9 cellular contexts compared by ENCODE assay signal in genomic region chr15:85840802-85841152, GRCh38. TPM values are rescaled to one million over a fixed set of nuclear protein-coding genes. Genes with fewer than 3 reads are reported as not detected.
DNase-seq lines count a peak whose midpoint lies in the region; ATAC-seq, FAIRE-seq and TF ChIP-seq lines count a peak whose summit lies in the region.
"Had no signal": no experiment of that assay in that cellular context is flagged by ENCODE, and none has a peak within 500 bp of the region (broad histone marks: within the 10 kb centered on the region; RNA-seq: fewer than 3 reads in every experiment).

No MANE protein-coding gene starts in this region.

- H3K36me3 ChIP-seq in keratinocyte (ENCODE audit: control insufficient read depth in 2 of 2, extremely low read depth in 1 of 2, insufficient read depth in 2 of 2, low read length in 2 of 2) (no peaks in the 10 kb centered on the region), thoracic aorta (no peaks in the 10 kb centered on the region)

- FAIRE-seq in keratinocyte (lab: Jason Lieb, UNC), result no peak

- H3K4me3 ChIP-seq in keratinocyte (ENCODE audit: control insufficient read depth in 2 of 3, extremely low read depth in 1 of 3, insufficient read depth in 2 of 3, low read depth in 1 of 3, low read length in 3 of 3) (no peak overlapping the region), thoracic aorta (peak overlapping the region; percentile 71)

- H3K79me2 ChIP-seq in keratinocyte (ENCODE audit: control insufficient read depth, insufficient read depth, low read length), result no peaks in the 10 kb centered on the region

- H3K27me3 ChIP-seq in keratinocyte (ENCODE audit: control insufficient read depth, extremely low read depth, insufficient read depth, low read length) (no peaks in the 10 kb centered on the region), thoracic aorta (replicated peaks; ENCODE audit: insufficient read depth) (no peaks in the 10 kb centered on the region)

- no peak for DNase-seq in activated naive CD4-positive, alpha-beta T cell treated with anti-CD3 and anti-CD28 coated beads for 36 hours
- DNase-seq in activated naive CD4-positive, alpha-beta T cell treated with anti-CD3 and anti-CD28 coated beads, Interleukin-2, amount 50 U/mL, for 72 hours (ENCODE audit: low spot score in 2 of 2), result no peak
- DNase-seq in keratinocyte (ENCODE audit: low read depth, low spot score), result no peak
- DNase-seq in thoracic aorta (ENCODE audit: low spot score), result no peak
- no peak for DNase-seq in CD1c-positive myeloid dendritic cell (ENCODE audit: extremely low spot score)
- no peak for DNase-seq in NCI-H345 treated with DMSO at 0.1 percent for 48 hours (lab: John Stamatoyannopoulos, UW; ENCODE audit: unreplicated experiment)
- no peak for DNase-seq in dedifferentiated amniotic fluid mesenchymal stem cell (ENCODE audit: extremely low spot score)

- no peak overlapping the region for H3K27ac Mint-ChIP-seq in activated naive CD4-positive, alpha-beta T cell treated with anti-CD3 and anti-CD28 coated beads for 36 hours
- no peak overlapping the region for H3K27ac Mint-ChIP-seq in activated naive CD4-positive, alpha-beta T cell treated with anti-CD3 and anti-CD28 coated beads, Interleukin-2, amount 50 U/mL, for 72 hours
- H3K27ac Mint-ChIP-seq in activated T-helper 17 cell treated with anti-CD3 and anti-CD28 coated beads, Interleukin-2, amount 50 U/mL, for 72 hours, result no peak overlapping the region

- H3K27me3 Mint-ChIP-seq in activated naive CD4-positive, alpha-beta T cell treated with anti-CD3 and anti-CD28 coated beads for 36 hours (ENCODE audit: low read depth), result peaks cover 3% of the 10 kb centered on the region
- peaks cover 11% of the 10 kb centered on the region for H3K27me3 Mint-ChIP-seq in activated T-helper 17 cell treated with anti-CD3 and anti-CD28 coated beads, Interleukin-2, amount 50 U/mL, for 72 hours

- CTCF ChIA-PET in activated naive CD4-positive, alpha-beta T cell treated with anti-CD3 and anti-CD28 coated beads for 36 hours (lab: Charles Lee), result interaction anchor here (0.7 to 4.1 kb wide), 18 partner anchors 14 to 1351 kb away, joined by 3 to 56 read pairs (median 4); no protein-coding TSS in a partner anchor

- H3K4me1 Mint-ChIP-seq in activated naive CD4-positive, alpha-beta T cell treated with anti-CD3 and anti-CD28 coated beads for 36 hours (ENCODE audit: low read depth), result no peaks in the 10 kb centered on the region
- no peaks in the 10 kb centered on the region for H3K4me1 Mint-ChIP-seq in activated T-helper 17 cell treated with anti-CD3 and anti-CD28 coated beads, Interleukin-2, amount 50 U/mL, for 72 hours

- no peaks in the 10 kb centered on the region for H3K9me1 ChIP-seq in keratinocyte (ENCODE audit: control insufficient read depth, extremely low read depth, insufficient read depth, low read length)

- intact Hi-C loops in activated naive CD4-positive, alpha-beta T cell treated with anti-CD3 and anti-CD28 coated beads for 36 hours (cut with micrococcal nuclease), result loop anchor here (1.0 to 2.0 kb wide), 4 partner anchors 110 to 544 kb away; no protein-coding TSS in a partner anchor

- H3K9ac ChIP-seq in keratinocyte (ENCODE audit: control insufficient read depth, extremely low read depth, insufficient read depth, low read length), result no peak overlapping the region

- no peaks in the 10 kb centered on the region for H3K36me3 Mint-ChIP-seq in activated naive CD4-positive, alpha-beta T cell treated with anti-CD3 and anti-CD28 coated beads for 36 hours (ENCODE audit: low read depth)
- no peaks in the 10 kb centered on the region for H3K36me3 Mint-ChIP-seq in activated naive CD4-positive, alpha-beta T cell treated with anti-CD3 and anti-CD28 coated beads, Interleukin-2, amount 50 U/mL, for 72 hours
- no peaks in the 10 kb centered on the region for H3K36me3 Mint-ChIP-seq in activated T-helper 17 cell treated with anti-CD3 and anti-CD28 coated beads, Interleukin-2, amount 50 U/mL, for 72 hours (ENCODE audit: low read depth)

- H3K4me3 Mint-ChIP-seq in activated naive CD4-positive, alpha-beta T cell treated with anti-CD3 and anti-CD28 coated beads for 36 hours, result peak overlapping the region; percentile 65
- peak overlapping the region; percentile 46 for H3K4me3 Mint-ChIP-seq in activated T-helper 17 cell treated with anti-CD3 and anti-CD28 coated beads, Interleukin-2, amount 50 U/mL, for 72 hours

- dilution Hi-C loops in keratinocyte (cut with MboI; ENCODE audit: extremely low pct_ligation_motif_present, low sequenced_read_pairs), result no loop called here

- peaks cover 8% of the 10 kb centered on the region for H3K4me1 ChIP-seq in keratinocyte (ENCODE audit: control insufficient read depth, extremely low read depth, insufficient read depth, low read length)
- H3K4me1 ChIP-seq in thoracic aorta (ENCODE audit: control insufficient read depth in 1 of 2, low read depth in 2 of 2), result peaks cover 0 to 5% of the 10 kb centered on the region in 2 donors

- H3K27ac ChIP-seq in keratinocyte (ENCODE audit: control insufficient read depth, insufficient read depth, low read length) (no peak overlapping the region), thoracic aorta (no peak overlapping the region)
- H3K27ac ChIP-seq: HL-60 had no signal

- no peak for TF ChIP-seq CTCF in keratinocyte (optimal IDR thresholded peaks at IDR 0.05 in 1 of 3, IDR thresholded peaks at IDR 0.05 in 1 of 3, conservative IDR thresholded peaks at IDR 0.05 in 1 of 3; ENCODE audit: extremely low read depth in 1 of 3, insufficient read depth in 2 of 3, low read length in 3 of 3)
- no peak for TF ChIP-seq CTCF in thoracic aorta (IDR thresholded peaks at IDR 0.05)

- H3K9me3 ChIP-seq in keratinocyte (ENCODE audit: control insufficient read depth, low read depth, low read length) (no peaks in the 10 kb centered on the region), thoracic aorta (no peaks in the 10 kb centered on the region)

- H2AFZ ChIP-seq in keratinocyte (ENCODE audit: control insufficient read depth, low read length), result peak overlapping the region; percentile 36

- peak overlapping the region; percentile 75 for H3K4me2 ChIP-seq in keratinocyte (ENCODE audit: control insufficient read depth, extremely low read depth, insufficient read depth, low read depth, low read length)

- H3K9me3 Mint-ChIP-seq in activated naive CD4-positive, alpha-beta T cell treated with anti-CD3 and anti-CD28 coated beads for 36 hours, result no peaks in the 10 kb centered on the region
- H3K9me3 Mint-ChIP-seq in activated naive CD4-positive, alpha-beta T cell treated with anti-CD3 and anti-CD28 coated beads, Interleukin-2, amount 50 U/mL, for 72 hours, result no peaks in the 10 kb centered on the region
- H3K9me3 Mint-ChIP-seq in activated T-helper 17 cell treated with anti-CD3 and anti-CD28 coated beads, Interleukin-2, amount 50 U/mL, for 72 hours, result no peaks in the 10 kb centered on the region

- ATAC-seq in activated naive CD4-positive, alpha-beta T cell treated with anti-CD3 and anti-CD28 coated beads, Interleukin-2, amount 50 U/mL, for 72 hours, result no peak
- no peak for ATAC-seq in activated T-helper 17 cell treated with anti-CD3 and anti-CD28 coated beads, Interleukin-2, amount 50 U/mL, for 72 hours (replicated peaks)
- no peak for ATAC-seq in thoracic aorta (ENCODE audit: insufficient number of reproducible peaks, low FRiP score, low read depth)

- no peaks in the 10 kb centered on the region for H4K20me1 ChIP-seq in keratinocyte (ENCODE audit: control insufficient read depth, extremely low read depth, insufficient read depth, low read length)

RNA-seq across cellular contexts. Expression of gene KLHL25, which starts 46.1 kb away (rescaled TPM):
- 1 to 10 TPM; 5.3 to 5.4 TPM for total RNA-seq in activated naive CD4-positive, alpha-beta T cell treated with anti-CD3 and anti-CD28 coated beads for 36 hours
- 1 to 10 TPM; 6.0 to 9.2 TPM for total RNA-seq in activated naive CD4-positive, alpha-beta T cell treated with anti-CD3 and anti-CD28 coated beads, Interleukin-2, amount 50 U/mL, for 72 hours
- 1 to 10 TPM; 3.4 to 4.6 TPM for total RNA-seq in activated T-helper 17 cell treated with anti-CD3 and anti-CD28 coated beads, Interleukin-2, amount 50 U/mL, for 72 hours
- 2.1 to 4.4 TPM (median 2.7 TPM) in 3 replicates for polyA plus RNA-seq in keratinocyte
- polyA plus RNA-seq in keratinocyte (2011; ENCODE audit: low read depth), result 0.60 TPM
- 1.5 and 2.4 TPM in 2 replicates for polyA plus RNA-seq in keratinocyte (2011; cell fraction: cytosol; rRNA removed)
- polyA plus RNA-seq in keratinocyte (2011; cell fraction: nucleus; rRNA removed), result 5.1 and 6.5 TPM in 2 replicates
- polyA plus RNA-seq in keratinocyte (2012; ENCODE audit: low replicate concordance), result 2.7 and 2.8 TPM in 2 replicates
- 3.1 to 7.2 TPM (median 4.1 TPM) in 3 replicates for polyA minus RNA-seq in keratinocyte
- polyA minus RNA-seq in keratinocyte (2011; cell fraction: cytosol; rRNA and poly(A)+ RNA removed), result 3.3 TPM
- 5.3 and 5.4 TPM in 2 replicates for polyA minus RNA-seq in keratinocyte (2011; cell fraction: nucleus; rRNA and poly(A)+ RNA removed)
- total RNA-seq in thoracic aorta, result 10 to 100 TPM; 15.0 to 18.1 TPM
